ENCODE assay signal across 20 cellular contexts in genomic region chr13:76948139-76948538, GRCh38. TPM values are rescaled to one million over a fixed set of nuclear protein-coding genes. Genes with fewer than 3 reads are reported as not detected.
"Had no signal": no experiment of that assay in that cellular context is flagged by ENCODE, and none has a peak within 500 bp of the region (broad histone marks: within the 10 kb centered on the region; RNA-seq: fewer than 3 reads in every experiment).

Gene ACOD1 (plus strand): TSS chr13:76948511. CDS start chr13:76948559, 48 bp downstream.

- ATAC-seq: activated CD4-positive, CD25-positive, alpha-beta regulatory T cell treated with anti-CD3 and anti-CD28 coated beads, Interleukin-2, amount 50 U/mL, for 24 hours; activated naive CD4-positive, alpha-beta T cell treated with anti-CD3 and anti-CD28 coated beads, Interleukin-2, amount 50 U/mL, for 72 hours; esophagus mucosa; lower lobe of right lung; stimulated activated naive CD8-positive, alpha-beta T cell treated with anti-CD3 and anti-CD28 coated beads, Interleukin-15, amount 100 ng/mL, for 72 hours; upper lobe of right lung had no signal

- DNase-seq: activated effector memory CD4-positive, alpha-beta T cell treated with anti-CD3 and anti-CD28 coated beads, Interleukin-2, amount 50 U/mL, for 16 hours; activated T-cell treated with anti-CD3 and anti-CD28 coated beads, Interleukin-2, amount 50 U/mL, for 24 hours; amygdala; endodermal cell; glutamatergic neuron; immature natural killer cell; lower lobe of right lung; naive B cell; retina; stimulated activated CD4-positive, alpha-beta T cell treated with anti-CD3 and anti-CD28 coated beads, Interleukin-4, amount 100 ng/mL, for 24 hours; stimulated activated naive CD8-positive, alpha-beta T cell treated with anti-CD3 and anti-CD28 coated beads, Interleukin-15, amount 100 ng/mL, for 72 hours; testis; upper lobe of right lung had no signal

- H3K27ac ChIP-seq: lower lobe of right lung, testis, upper lobe of right lung had no signal

- H3K4me3 ChIP-seq: lower lobe of right lung, testis, upper lobe of right lung had no signal

- H3K9me3 ChIP-seq: lower lobe of right lung, testis, upper lobe of right lung had no signal

- H3K27me3 ChIP-seq: testis, upper lobe of right lung had no signal

- H3K36me3 ChIP-seq: lower lobe of right lung, upper lobe of right lung had no signal

- H3K4me1 ChIP-seq: testis, upper lobe of right lung had no signal

RNA-seq across cellular contexts. Expression of gene ACOD1, which starts in this region (rescaled TPM):
- total RNA-seq: activated naive CD4-positive, alpha-beta T cell treated with anti-CD3 and anti-CD28 coated beads, Interleukin-2, amount 50 U/mL, for 72 hours; cerebellum; dermis microvascular lymphatic vessel endothelial cell; endodermal cell; esophagus mucosa; fibroblast of villous mesenchyme; lower lobe of right lung; mesothelial cell of epicardium; upper lobe of right lung had no signal
- polyA plus RNA-seq: immature natural killer cell had no signal
